ENCODE assay signal across 30 cellular contexts in the genomic region with DNA sequence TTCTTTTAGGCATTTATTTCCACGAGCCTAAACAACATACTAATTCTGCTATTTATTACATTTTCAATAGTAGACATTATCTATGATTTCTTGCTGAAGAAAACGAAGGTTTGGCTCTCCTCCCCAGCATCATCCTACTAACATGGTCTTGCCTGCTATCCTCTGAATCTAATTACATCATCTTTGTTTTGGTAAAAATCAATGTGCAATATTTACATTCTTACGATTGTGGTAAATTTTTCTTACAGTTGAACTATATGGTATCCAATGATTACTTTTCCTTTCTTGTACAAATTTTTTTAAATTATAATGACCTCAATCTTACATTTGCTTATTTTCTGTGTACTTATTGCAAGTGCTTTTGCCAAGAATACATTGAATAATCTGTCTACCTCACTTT. TPM values are rescaled to one million over a fixed set of nuclear protein-coding genes. Genes with fewer than 3 reads are reported as not detected.
"Had no signal": no experiment of that assay in that cellular context is flagged by ENCODE, and none has a peak within 500 bp of the region (broad histone marks: within the 10 kb centered on the region; RNA-seq: fewer than 3 reads in every experiment).

No MANE protein-coding gene starts in this region.

- ATAC-seq: activated CD4-positive, alpha-beta T cell treated with anti-CD3 and anti-CD28 coated beads for 36 hours; activated naive CD4-positive, alpha-beta T cell treated with anti-CD3 and anti-CD28 coated beads, Interleukin-2, amount 50 U/mL, for 72 hours; activated T-cell treated with anti-CD3 and anti-CD28 coated beads, Interleukin-2, amount 50 U/mL, for 72 hours; gastrocnemius medialis; heart left ventricle had no signal

- H3K4me3 Mint-ChIP-seq: activated CD4-positive, alpha-beta memory T cell treated with anti-CD3 and anti-CD28 coated beads, Interleukin-2, amount 10 ng/mL, durations not matched to agents 7 days and 5 days; activated CD4-positive, alpha-beta T cell treated with anti-CD3 and anti-CD28 coated beads for 36 hours; activated CD4-positive, alpha-beta T cell treated with anti-CD3 and anti-CD28 coated beads, Interleukin-2, amount 10 ng/mL, durations not matched to agents 24 days and 14 days; activated naive CD4-positive, alpha-beta T cell treated with anti-CD3 and anti-CD28 coated beads, Interleukin-2, amount 10 ng/mL, durations not matched to agents 7 days and 5 days; activated naive CD8-positive, alpha-beta T cell treated with anti-CD3 and anti-CD28 coated beads, Interleukin-2, amount 10 ng/mL, durations not matched to agents 7 days and 5 days; activated T-cell treated with anti-CD3 and anti-CD28 coated beads, Interleukin-2, amount 50 U/mL, for 24 hours; activated T-cell treated with anti-CD3 and anti-CD28 coated beads, Interleukin-2, amount 50 U/mL, for 72 hours; brain; endodermal cell had no signal

- H3K4me1 Mint-ChIP-seq: activated CD4-positive, alpha-beta memory T cell treated with anti-CD3 and anti-CD28 coated beads, Interleukin-2, amount 10 ng/mL, durations not matched to agents 7 days and 5 days; activated CD4-positive, alpha-beta T cell treated with anti-CD3 and anti-CD28 coated beads for 36 hours; activated CD4-positive, alpha-beta T cell treated with anti-CD3 and anti-CD28 coated beads, Interleukin-2, amount 10 ng/mL, durations not matched to agents 24 days and 14 days; activated naive CD4-positive, alpha-beta T cell treated with anti-CD3 and anti-CD28 coated beads, Interleukin-2, amount 10 ng/mL, durations not matched to agents 7 days and 5 days; endodermal cell had no signal

- H3K27ac ChIP-seq: breast epithelium, cardiac muscle cell, colonic mucosa, esophagus muscularis mucosa, gastrocnemius medialis, heart left ventricle had no signal

- H3K27me3 Mint-ChIP-seq: activated CD4-positive, alpha-beta memory T cell treated with anti-CD3 and anti-CD28 coated beads, Interleukin-2, amount 10 ng/mL, durations not matched to agents 7 days and 5 days; activated CD4-positive, alpha-beta T cell treated with anti-CD3 and anti-CD28 coated beads for 36 hours; activated CD4-positive, alpha-beta T cell treated with anti-CD3 and anti-CD28 coated beads, Interleukin-2, amount 10 ng/mL, durations not matched to agents 24 days and 14 days; activated naive CD4-positive, alpha-beta T cell treated with anti-CD3 and anti-CD28 coated beads, Interleukin-2, amount 10 ng/mL, durations not matched to agents 7 days and 5 days; activated naive CD8-positive, alpha-beta T cell treated with anti-CD3 and anti-CD28 coated beads, Interleukin-2, amount 10 ng/mL, durations not matched to agents 7 days and 5 days; activated T-cell treated with anti-CD3 and anti-CD28 coated beads, Interleukin-2, amount 50 U/mL, for 24 hours had no signal

- H3K27me3 ChIP-seq: ascending aorta, breast epithelium, cardiac muscle cell, colonic mucosa, esophagus muscularis mucosa, gastrocnemius medialis, heart left ventricle had no signal

- H3K36me3 Mint-ChIP-seq: activated naive CD4-positive, alpha-beta T cell treated with anti-CD3 and anti-CD28 coated beads, Interleukin-2, amount 10 ng/mL, durations not matched to agents 7 days and 5 days; activated naive CD4-positive, alpha-beta T cell treated with anti-CD3 and anti-CD28 coated beads, Interleukin-2, amount 50 U/mL, for 72 hours; activated naive CD8-positive, alpha-beta T cell treated with anti-CD3 and anti-CD28 coated beads, Interleukin-2, amount 10 ng/mL, durations not matched to agents 7 days and 5 days; brain had no signal

- H3K27ac Mint-ChIP-seq: activated CD4-positive, alpha-beta memory T cell treated with anti-CD3 and anti-CD28 coated beads, Interleukin-2, amount 10 ng/mL, durations not matched to agents 7 days and 5 days; activated CD4-positive, alpha-beta T cell treated with anti-CD3 and anti-CD28 coated beads for 36 hours; activated CD4-positive, alpha-beta T cell treated with anti-CD3 and anti-CD28 coated beads, Interleukin-2, amount 10 ng/mL, durations not matched to agents 24 days and 14 days; activated naive CD4-positive, alpha-beta T cell treated with anti-CD3 and anti-CD28 coated beads, Interleukin-2, amount 10 ng/mL, durations not matched to agents 7 days and 5 days; activated naive CD4-positive, alpha-beta T cell treated with anti-CD3 and anti-CD28 coated beads, Interleukin-2, amount 50 U/mL, for 72 hours; activated naive CD8-positive, alpha-beta T cell treated with anti-CD3 and anti-CD28 coated beads, Interleukin-2, amount 10 ng/mL, durations not matched to agents 7 days and 5 days; activated T-cell treated with anti-CD3 and anti-CD28 coated beads, Interleukin-2, amount 50 U/mL, for 24 hours; activated T-cell treated with anti-CD3 and anti-CD28 coated beads, Interleukin-2, amount 50 U/mL, for 72 hours; brain; endodermal cell had no signal

- H3K4me3 ChIP-seq: ascending aorta, breast epithelium, cardiac muscle cell, colonic mucosa, esophagus muscularis mucosa, gastrocnemius medialis, heart left ventricle had no signal

- H3K9me3 ChIP-seq: ascending aorta, breast epithelium, colonic mucosa, esophagus muscularis mucosa, gastrocnemius medialis, heart left ventricle had no signal

- H3K36me3 ChIP-seq: ascending aorta, breast epithelium, cardiac muscle cell, colonic mucosa, esophagus muscularis mucosa, gastrocnemius medialis, heart left ventricle had no signal

- H3K9me3 Mint-ChIP-seq: activated CD4-positive, alpha-beta memory T cell treated with anti-CD3 and anti-CD28 coated beads, Interleukin-2, amount 10 ng/mL, durations not matched to agents 7 days and 5 days; activated CD4-positive, alpha-beta T cell treated with anti-CD3 and anti-CD28 coated beads, Interleukin-2, amount 10 ng/mL, durations not matched to agents 24 days and 14 days; activated naive CD4-positive, alpha-beta T cell treated with anti-CD3 and anti-CD28 coated beads, Interleukin-2, amount 10 ng/mL, durations not matched to agents 7 days and 5 days; activated naive CD4-positive, alpha-beta T cell treated with anti-CD3 and anti-CD28 coated beads, Interleukin-2, amount 50 U/mL, for 72 hours; activated naive CD8-positive, alpha-beta T cell treated with anti-CD3 and anti-CD28 coated beads, Interleukin-2, amount 10 ng/mL, durations not matched to agents 7 days and 5 days; activated T-cell treated with anti-CD3 and anti-CD28 coated beads, Interleukin-2, amount 50 U/mL, for 24 hours; activated T-cell treated with anti-CD3 and anti-CD28 coated beads, Interleukin-2, amount 50 U/mL, for 72 hours; brain; endodermal cell had no signal

- H3K4me1 ChIP-seq: breast epithelium, colonic mucosa, gastrocnemius medialis had no signal

- DNase-seq: activated CD4-positive, alpha-beta memory T cell treated with anti-CD3 and anti-CD28 coated beads, Interleukin-2, amount 10 ng/mL, durations not matched to agents 7 days and 5 days; activated CD4-positive, alpha-beta T cell treated with anti-CD3 and anti-CD28 coated beads for 36 hours; activated CD4-positive, alpha-beta T cell treated with anti-CD3 and anti-CD28 coated beads, Interleukin-2, amount 10 ng/mL, durations not matched to agents 24 days and 14 days; activated CD4-positive, CD25-positive, alpha-beta regulatory T cell; activated CD4-positive, CD25-positive, alpha-beta regulatory T cell treated with anti-CD3 and anti-CD28 coated beads, Interleukin-2, amount 50 U/mL, for 72 hours; activated CD8-positive, alpha-beta memory T cell treated with anti-CD3 and anti-CD28 coated beads, Interleukin-2, amount 50 U/mL, for 48 hours; activated gamma-delta T cell; activated naive CD4-positive, alpha-beta T cell; activated naive CD4-positive, alpha-beta T cell treated with anti-CD3 and anti-CD28 coated beads, Interleukin-2, amount 10 ng/mL, durations not matched to agents 7 days and 5 days; activated naive CD8-positive, alpha-beta T cell treated with anti-CD3 and anti-CD28 coated beads, Interleukin-2, amount 10 ng/mL, durations not matched to agents 7 days and 5 days; activated T-cell treated with anti-CD3 and anti-CD28 coated beads for 4 hours; activated T-cell treated with anti-CD3 and anti-CD28 coated beads, Interleukin-2, amount 50 U/mL, for 24 hours; activated T-cell treated with anti-CD3 and anti-CD28 coated beads, Interleukin-2, amount 50 U/mL, for 72 hours; central memory CD4-positive, alpha-beta T cell; cerebellar nuclear complex; colonic mucosa; effector memory CD4-positive, alpha-beta T cell; endodermal cell; erythroblast; foreskin fibroblast; gastrocnemius medialis; glutamatergic neuron; heart left ventricle; T-helper 2 cell had no signal

RNA-seq across cellular contexts. Expression of a gene that starts 7.0 kb away (rescaled TPM):
- total RNA-seq: activated naive CD8-positive, alpha-beta T cell treated with anti-CD3 and anti-CD28 coated beads, Interleukin-2, amount 10 ng/mL, durations not matched to agents 7 days and 5 days had no signal
